In genomic region chr5:56330167-56330566, GRCh38 we compare ENCODE assay signal across 13 cellular contexts.
DNase-seq lines count a peak whose midpoint lies in the region; ATAC-seq and TF ChIP-seq lines count a peak whose summit lies in the region.
"Had no signal": no experiment of that assay in that cellular context is flagged by ENCODE, and none has a peak within 500 bp of the region (broad histone marks: within the 10 kb centered on the region; RNA-seq: fewer than 3 reads in every experiment).

No MANE protein-coding gene starts in this region.

- ATAC-seq in heart left ventricle, result peak in 3 of 4 donors; percentile 27 to 44 (median 37)
- no peak for ATAC-seq in activated B cell treated with CpG ODN at 0.5 μM for 24 hours (ENCODE audit: low read depth)
- ATAC-seq in stimulated activated naive CD8-positive, alpha-beta T cell treated with anti-CD3 and anti-CD28 coated beads, Interleukin-15, amount 100 ng/mL, for 72 hours, result no peak
- ATAC-seq in HG03095 (IDR thresholded peaks at IDR 0.05; ENCODE audit: unreplicated experiment), result no peak

- no peaks in the 10 kb centered on the region for H3K9me2 ChIP-seq in hepatocyte (replicated peaks; ENCODE audit: insufficient read depth)

- H3K36me3 ChIP-seq in heart left ventricle, result no peaks in the 10 kb centered on the region
- no peaks in the 10 kb centered on the region for H3K36me3 ChIP-seq in hepatocyte (replicated peaks; ENCODE audit: insufficient read depth, low read depth)

- H3K27me3 Mint-ChIP-seq in activated B cell treated with CpG ODN at 0.5 μM for 24 hours, result no peaks in the 10 kb centered on the region
- H3K27me3 Mint-ChIP-seq in stimulated activated naive CD8-positive, alpha-beta T cell treated with anti-CD3 and anti-CD28 coated beads, Interleukin-15, amount 100 ng/mL, for 72 hours, result no peaks in the 10 kb centered on the region

- CTCF ChIA-PET in activated B cell treated with CpG ODN at 0.5 μM for 24 hours (lab: Charles Lee), result no interaction called here

- H3K4me3 Mint-ChIP-seq in activated B cell treated with CpG ODN at 0.5 μM for 24 hours, result peak overlapping the region; percentile 56
- peak overlapping the region; percentile 50 to 71 for H3K4me3 Mint-ChIP-seq in stimulated activated naive CD8-positive, alpha-beta T cell treated with anti-CD3 and anti-CD28 coated beads, Interleukin-15, amount 100 ng/mL, for 72 hours

- WGBS in heart left ventricle, 4 donors, result 51 to 61% (median 55%) methylated on average over 2 of the region's 2 CpGs
- WGBS in hepatocyte (ENCODE audit: low lambda C conversion rate, missing lambda C conversion rate), result 73% methylated on average over 2 of the region's 2 CpGs

- H3K27ac ChIP-seq in heart left ventricle (peak overlapping the region in 5 of 12 donors; percentile 9 to 69 (median 30)), hepatocyte (peak overlapping the region; percentile 23)
- H3K27ac ChIP-seq: RWPE1 had no signal

- no peak for TF ChIP-seq POLR2A in heart left ventricle (IDR thresholded peaks at IDR 0.05)

- H3K4me1 ChIP-seq in heart left ventricle (peaks cover 0 to 32% (median 6%) of the 10 kb centered on the region in 12 donors), hepatocyte (ENCODE audit: insufficient read depth) (peaks cover 31% of the 10 kb centered on the region)

- peak overlapping the region; percentile 89 for H3K27ac Mint-ChIP-seq in activated B cell treated with CpG ODN at 0.5 μM for 24 hours
- peak overlapping the region; percentile 97 to 99 for H3K27ac Mint-ChIP-seq in stimulated activated naive CD8-positive, alpha-beta T cell treated with anti-CD3 and anti-CD28 coated beads, Interleukin-15, amount 100 ng/mL, for 72 hours

- TF ChIP-seq CTCF in heart left ventricle (IDR thresholded peaks at IDR 0.05) (no peak), activated B cell treated with CpG ODN at 0.5 μM for 24 hours (IDR thresholded peaks at IDR 0.05) (no peak), hepatocyte (IDR thresholded peaks at IDR 0.05; ENCODE audit: poor library complexity) (no peak)

- no peak for DNase-seq in heart left ventricle
- no peak for DNase-seq in cardiac septum (ENCODE audit: low spot score)
- DNase-seq in activated B cell treated with CpG ODN at 0.5 μM for 24 hours, result no peak
- DNase-seq in hepatocyte (ENCODE audit: low spot score), result no peak
- DNase-seq in stimulated activated naive CD8-positive, alpha-beta T cell treated with anti-CD3 and anti-CD28 coated beads, Interleukin-15, amount 100 ng/mL, for 72 hours, result no peak
- no peak for DNase-seq in NCI-H446 (lab: John Stamatoyannopoulos, UW)
- no peak for DNase-seq in germinal center (ENCODE audit: low spot score)
- DNase-seq: NCI-H1105 treated with DMSO at 0.1 percent for 48 hours; NCI-H510A treated with DMSO at 0.1 percent for 48 hours; stimulated activated CD4-positive, alpha-beta T cell treated with anti-CD3 and anti-CD28 coated beads, Interleukin-4, amount 100 ng/mL, for 1 hour; stimulated activated naive CD4-positive, alpha-beta T cell had no signal

- POLR2A ChIA-PET in activated B cell treated with CpG ODN at 0.5 μM for 24 hours (lab: Charles Lee), result interaction anchor here (0.6 to 4.0 kb wide), 5 partner anchors 13 to 485 kb away, joined by 3 to 28 read pairs (median 6); partner anchors contain the start of gene MAP3K1

- H3K36me3 Mint-ChIP-seq in activated B cell treated with CpG ODN at 0.5 μM for 24 hours (ENCODE audit: low read depth), result peaks cover 4% of the 10 kb centered on the region

- no peak overlapping the region for H3K4me2 ChIP-seq in hepatocyte

- H4K20me1 ChIP-seq in hepatocyte (ENCODE audit: insufficient read depth, poor library complexity, severe bottlenecking), result no peaks in the 10 kb centered on the region

- peaks cover under 1% of the 10 kb centered on the region for H3K9me3 Mint-ChIP-seq in activated B cell treated with CpG ODN at 0.5 μM for 24 hours
- peaks cover under 1 to 2% of the 10 kb centered on the region in 2 donors for H3K9me3 Mint-ChIP-seq in stimulated activated naive CD8-positive, alpha-beta T cell treated with anti-CD3 and anti-CD28 coated beads, Interleukin-15, amount 100 ng/mL, for 72 hours

- peaks cover 0 to 6% (median 0%) of the 10 kb centered on the region in 12 donors for H3K9me3 ChIP-seq in heart left ventricle
- H3K9me3 ChIP-seq in hepatocyte (ENCODE audit: low read depth), result peaks cover 3% of the 10 kb centered on the region

- H3K4me1 Mint-ChIP-seq in activated B cell treated with CpG ODN at 0.5 μM for 24 hours, result peaks cover 60% of the 10 kb centered on the region
- peaks cover 63% of the 10 kb centered on the region for H3K4me1 Mint-ChIP-seq in stimulated activated naive CD8-positive, alpha-beta T cell treated with anti-CD3 and anti-CD28 coated beads, Interleukin-15, amount 100 ng/mL, for 72 hours

- no peak overlapping the region for H2AFZ ChIP-seq in hepatocyte

- H3K79me2 ChIP-seq in hepatocyte, result no peaks in the 10 kb centered on the region

- H3K4me3 ChIP-seq in heart left ventricle (no peak overlapping the region), hepatocyte (no peak overlapping the region)

- H3K27me3 ChIP-seq in heart left ventricle (no peaks in the 10 kb centered on the region), hepatocyte (no peaks in the 10 kb centered on the region)

- intact Hi-C loops in heart left ventricle (cut with DNase I), result no loop called here
- intact Hi-C loops in cardiac septum (cut with DNase I), result loop anchor here (5.0 kb wide), 1 partner anchor 47 kb away; no protein-coding TSS in a partner anchor
- intact Hi-C loops in activated B cell treated with CpG ODN at 0.5 μM for 24 hours (cut with micrococcal nuclease), result no loop called here

Comparison
In these comparisons a context has a peak if more than half of its experiments do, and no peak if none do; other contexts are left out.
1. ATAC-seq: peak in heart left ventricle (3 of 4); none in activated B cell treated with CpG ODN at 0.5 μM for 24 hours (single experiment), stimulated activated naive CD8-positive, alpha-beta T cell treated with anti-CD3 and anti-CD28 coated beads, Interleukin-15, amount 100 ng/mL, for 72 hours (single experiment) and HG03095 (single experiment).